In the genomic region with DNA sequence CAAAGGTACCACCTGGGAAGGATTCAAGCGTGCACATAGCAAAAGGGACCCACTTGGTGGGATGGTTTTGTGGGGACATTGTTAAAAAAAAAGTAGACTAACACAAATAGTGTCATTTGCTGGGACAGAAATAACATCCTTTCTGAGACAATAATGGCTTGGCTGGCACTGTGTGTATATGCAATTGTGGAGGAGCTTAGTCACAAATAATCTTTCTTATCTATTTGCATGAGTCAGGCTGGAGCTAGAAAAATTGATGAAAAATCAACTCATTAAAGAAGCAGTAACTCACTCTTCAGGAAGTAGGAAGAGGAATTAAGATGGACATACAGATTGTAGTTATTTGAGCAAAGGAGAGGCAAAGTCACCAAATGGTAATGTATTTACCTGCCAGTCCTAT, we compare ENCODE assay signal across 15 cellular contexts. TPM values are rescaled to one million over a fixed set of nuclear protein-coding genes. Genes with fewer than 3 reads are reported as not detected.
DNase-seq lines count a peak whose midpoint lies in the region; ATAC-seq and TF ChIP-seq lines count a peak whose summit lies in the region.
"Had no signal": no experiment of that assay in that cellular context is flagged by ENCODE, and none has a peak within 500 bp of the region (broad histone marks: within the 10 kb centered on the region; RNA-seq: fewer than 3 reads in every experiment).

No MANE protein-coding gene starts in this region.

- no peaks in the 10 kb centered on the region for H3K9me3 ChIP-seq in stomach

- DNase-seq in LNCaP clone FGC (ENCODE audit: low read depth) (peak; percentile 23), MCF 10A (ENCODE audit: unreplicated experiment) (no peak), kidney glomerular epithelial cell (lab: John Stamatoyannopoulos, UW) (peak; percentile 65), stomach (no peak)
- DNase-seq in activated naive CD4-positive, alpha-beta T cell treated with anti-CD3 and anti-CD28 coated beads, Interleukin-2, amount 50 U/mL, for 72 hours (ENCODE audit: low spot score in 2 of 2): no peak
- DNase-seq: activated B cell treated with CpG ODN at 0.5 μM for 24 hours, erythroblast, naive B cell, NCI-H1417 had no signal

- WGBS in stomach, 5 donors: 73 to 87% (median 83%) methylated on average over 1 of the region's 1 CpG

- no peak for ATAC-seq in activated naive CD4-positive, alpha-beta T cell treated with anti-CD3 and anti-CD28 coated beads, Interleukin-2, amount 50 U/mL, for 72 hours
- ATAC-seq in HG02571 (IDR thresholded peaks at IDR 0.05; ENCODE audit: unreplicated experiment) (no peak), HG03159 (IDR thresholded peaks at IDR 0.05; ENCODE audit: unreplicated experiment) (no peak)

- no peaks in the 10 kb centered on the region for H3K27me3 Mint-ChIP-seq in MCF 10A (ENCODE audit: insufficient read depth, unreplicated experiment)

- H3K4me3 Mint-ChIP-seq in MCF 10A (ENCODE audit: unreplicated experiment): no peak overlapping the region
- H3K4me3 Mint-ChIP-seq: activated B cell treated with CpG ODN at 0.5 μM for 24 hours, brain, naive B cell had no signal

- POLR2A ChIA-PET in MCF 10A (lab: Yijun Ruan, JAX): interaction anchor here (0.8 to 15.1 kb wide), 9 partner anchors 9 to 185 kb away, joined by 3 to 212 read pairs (median 5); no protein-coding TSS in a partner anchor

- no peak for TF ChIP-seq POLR2A in stomach (IDR thresholded peaks at IDR 0.05)

- BruUV-seq in MCF 10A (replicated peaks; lab: Mats Ljungman, UMichigan): no TSS peak

- no peak overlapping the region for H3K4me3 ChIP-seq in LNCaP clone FGC (ENCODE audit: low read depth, low read length)
- no peak overlapping the region for H3K4me3 ChIP-seq in stomach
- H3K4me3 ChIP-seq: SK-N-MC had no signal

- intact Hi-C loops in MCF 10A (cut with micrococcal nuclease): loop anchor here (10.0 kb wide), 1 partner anchor 175 kb away; no protein-coding TSS in a partner anchor
- intact Hi-C loops in stomach (cut with DNase I; ENCODE audit: low total_unique reads): no loop called here

- H3K36me3 Mint-ChIP-seq in MCF 10A (ENCODE audit: insufficient read depth, unreplicated experiment): peaks cover 6% of the 10 kb centered on the region
- H3K36me3 Mint-ChIP-seq in activated naive CD4-positive, alpha-beta T cell treated with anti-CD3 and anti-CD28 coated beads, Interleukin-2, amount 50 U/mL, for 72 hours: peaks cover 0 to 7% of the 10 kb centered on the region in 2 donors
- H3K36me3 Mint-ChIP-seq: brain, naive B cell had no signal

- CTCF ChIA-PET in MCF 10A (lab: Yijun Ruan, JAX): interaction anchor here (0.6 to 5.3 kb wide), 8 partner anchors 9 to 207 kb away, joined by 3 to 31 read pairs (median 6); no protein-coding TSS in a partner anchor

- H3K4me1 Mint-ChIP-seq in MCF 10A (ENCODE audit: insufficient read depth, unreplicated experiment): peaks cover 67% of the 10 kb centered on the region

- TF ChIP-seq EP300 in stomach (IDR thresholded peaks at IDR 0.05): no peak

- H3K27ac ChIP-seq in stomach: peak overlapping the region; percentile 74 to 91 (median 77)
- H3K27ac ChIP-seq: SK-N-MC had no signal

- H3K4me1 ChIP-seq in stomach: peaks cover 3 to 64% (median 19%) of the 10 kb centered on the region in 4 donors

- no peaks in the 10 kb centered on the region for H3K27me3 ChIP-seq in stomach

- H3K9me3 Mint-ChIP-seq in MCF 10A (ENCODE audit: unreplicated experiment): no peaks in the 10 kb centered on the region
- H3K9me3 Mint-ChIP-seq in activated naive CD4-positive, alpha-beta T cell treated with anti-CD3 and anti-CD28 coated beads, Interleukin-2, amount 50 U/mL, for 72 hours: no peaks in the 10 kb centered on the region
- H3K9me3 Mint-ChIP-seq: activated B cell treated with CpG ODN at 0.5 μM for 24 hours, naive B cell had no signal

- TF ChIP-seq CTCF in LNCaP clone FGC (IDR thresholded peaks at IDR 0.05; ENCODE audit: control insufficient read depth, extremely low read depth, insufficient read depth) (no peak), MCF 10A (IDR thresholded peaks at IDR 0.05; ENCODE audit: unreplicated experiment) (no peak), stomach (IDR thresholded peaks at IDR 0.05) (no peak)

- H3K27ac Mint-ChIP-seq in MCF 10A (ENCODE audit: low read depth, unreplicated experiment): peak overlapping the region; percentile 99
- no peak overlapping the region for H3K27ac Mint-ChIP-seq in activated naive CD4-positive, alpha-beta T cell treated with anti-CD3 and anti-CD28 coated beads, Interleukin-2, amount 50 U/mL, for 72 hours
- H3K27ac Mint-ChIP-seq: activated B cell treated with CpG ODN at 0.5 μM for 24 hours, naive B cell had no signal

- H3K36me3 ChIP-seq in stomach: no peaks in the 10 kb centered on the region

RNA-seq across cellular contexts. Expression of a gene that starts 29.5 kb away (rescaled TPM):
- total RNA-seq in MCF 10A (2022): 3.8 and 6.9 TPM in 2 replicates
- 10 to 100 TPM in 3 of 5 donors, 1 to 10 TPM in 2; 2.3 to 49.6 (median 17.0) TPM for total RNA-seq in stomach
- 10 to 100 TPM in 1 of 3 donors, 1 to 10 TPM in 2; 2.7 to 10.3 (median 6.4) TPM for polyA plus RNA-seq in stomach
- not detected for total RNA-seq in activated naive CD4-positive, alpha-beta T cell treated with anti-CD3 and anti-CD28 coated beads, Interleukin-2, amount 50 U/mL, for 72 hours
- total RNA-seq: activated B cell treated with CpG ODN at 0.5 μM for 24 hours, H4, temporal lobe had no signal

Comparison
In these comparisons a context has a peak if more than half of its experiments do, and no peak if none do; other contexts are left out.
1. DNase-seq: peak in LNCaP clone FGC (single experiment) and kidney glomerular epithelial cell (single experiment); none in MCF 10A (single experiment), stomach (single experiment) and activated naive CD4-positive, alpha-beta T cell treated with anti-CD3 and anti-CD28 coated beads, Interleukin-2, amount 50 U/mL, for 72 hours (0 of 2).